In genomic region chr3:123367467-123368154, GRCh38 we compare ENCODE assay signal across 22 cellular contexts.
"Had no signal": no experiment of that assay in that cellular context is flagged by ENCODE, and none has a peak within 500 bp of the region (broad histone marks: within the 10 kb centered on the region; RNA-seq: fewer than 3 reads in every experiment).

No MANE protein-coding gene starts in this region.

- H3K27me3 ChIP-seq: gastrocnemius medialis had no signal

- H3K27ac ChIP-seq: gastrocnemius medialis, lower lobe of right lung, psoas muscle, VCaP had no signal

- H3K4me1 ChIP-seq: gastrocnemius medialis, psoas muscle had no signal

- H3K4me3 ChIP-seq: gastrocnemius medialis, lower lobe of right lung, psoas muscle had no signal

- H3K9me3 ChIP-seq: gastrocnemius medialis, lower lobe of right lung, psoas muscle had no signal

- H3K36me3 ChIP-seq: gastrocnemius medialis, lower lobe of right lung had no signal

- ATAC-seq: activated naive CD8-positive, alpha-beta T cell treated with anti-CD3 and anti-CD28 coated beads, Interleukin-2, amount 50 U/mL, for 24 hours; gastrocnemius medialis; left cardiac atrium; lower lobe of right lung; psoas muscle; sciatic nerve had no signal

- DNase-seq: activated CD4-positive, alpha-beta T cell treated with anti-CD3 and anti-CD28 coated beads, Interleukin-2, amount 50 U/mL, for 1 hour; activated CD4-positive, CD25-positive, alpha-beta regulatory T cell treated with anti-CD3 and anti-CD28 coated beads, Interleukin-2, amount 50 U/mL, for 72 hours; activated CD8-positive, alpha-beta memory T cell treated with anti-CD3 and anti-CD28 coated beads for 24 hours; activated CD8-positive, alpha-beta memory T cell treated with anti-CD3 and anti-CD28 coated beads, Interleukin-2, amount 50 U/mL, for 48 hours; activated effector memory CD4-positive, alpha-beta T cell treated with Interleukin-2 at 50 U/mL for 16 hours; activated naive CD4-positive, alpha-beta T cell treated with anti-CD3 and anti-CD28 coated beads, Interleukin-2, amount 10 ng/mL, durations not matched to agents 7 days and 5 days; activated naive CD8-positive, alpha-beta T cell treated with anti-CD3 and anti-CD28 coated beads, Interleukin-2, amount 50 U/mL, for 24 hours; activated T-cell treated with anti-CD3 and anti-CD28 coated beads, Interleukin-2, amount 50 U/mL, for 48 hours; cerebellar nuclear complex; cortex of kidney; effector CD4-positive, alpha-beta T cell; gastrocnemius medialis; left cardiac atrium; lower lobe of right lung; occipital lobe; psoas muscle; stimulated activated CD8-positive, alpha-beta memory T cell treated with anti-CD3 and anti-CD28 coated beads, Interleukin-4, amount 100 ng/mL, for 48 hours; stimulated activated naive CD4-positive, alpha-beta T cell; SW 1271; T-helper 2 cell had no signal
